Comparison of ENCODE assay signal across 1 cellular context in the genomic region with DNA sequence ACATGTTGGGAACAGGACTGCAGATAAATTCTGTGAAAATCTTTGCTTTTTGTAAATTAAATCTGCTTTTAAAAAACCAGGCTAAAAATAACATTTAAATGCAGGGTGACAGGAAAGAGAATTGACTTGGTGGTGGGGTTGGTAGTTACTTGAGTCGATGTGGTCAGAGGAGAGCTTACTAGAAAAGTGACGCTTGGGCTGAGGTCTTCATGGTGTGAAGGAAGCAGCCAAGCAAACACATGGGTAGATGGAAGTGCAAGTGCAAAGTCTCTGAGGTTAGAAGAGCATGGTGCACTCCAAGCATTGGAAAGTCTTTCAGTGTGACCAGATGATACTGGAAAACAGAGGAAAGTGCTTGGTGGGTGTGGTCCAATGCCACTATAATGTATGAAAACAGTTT.
TF ChIP-seq lines count a peak whose summit lies in the region.

No MANE protein-coding gene starts in this region.

TF ChIP-seq in endothelial cell of umbilical vein, 7 proteins besides CTCF, POLR2A, EP300 and RAD21 (continued from another document):
- TF ChIP-seq EZH2 (IDR thresholded peaks at IDR 0.05; ENCODE audit: borderline replicate concordance, low read depth, low read length, severe bottlenecking) (no peak), POLR2AphosphoS5 (IDR thresholded peaks at IDR 0.05; ENCODE audit: insufficient read depth, low read depth, low read length) (no peak)
